In genomic region chr7:149598721-149599308, GRCh38 we compare ENCODE assay signal across 8 cellular contexts.
DNase-seq lines count a peak whose midpoint lies in the region; ATAC-seq, FAIRE-seq and TF ChIP-seq lines count a peak whose summit lies in the region.

No MANE protein-coding gene starts in this region.

- peak overlapping the region; percentile 70 to 91 for H3K27ac Mint-ChIP-seq in natural killer cell treated with Interleukin-12 subunit alpha and Interleukin-12 subunit beta and Interleukin-15 and Interleukin-18, amount 100 ng/mL, for 72 hours

- peak overlapping the region; percentile 72 for H3K4me3 Mint-ChIP-seq in natural killer cell treated with Interleukin-12 subunit alpha and Interleukin-12 subunit beta and Interleukin-15 and Interleukin-18, amount 100 ng/mL, for 72 hours

- H3K9me3 Mint-ChIP-seq in natural killer cell treated with Interleukin-12 subunit alpha and Interleukin-12 subunit beta and Interleukin-15 and Interleukin-18, amount 100 ng/mL, for 72 hours = no peaks in the 10 kb centered on the region

- no peak for DNase-seq in GM19239 (ENCODE audit: insufficient read length, low spot score)
- DNase-seq in NCI-H69 (lab: John Stamatoyannopoulos, UW) = peak; percentile 40
- DNase-seq in ecto neural progenitor cell (ENCODE audit: low spot score) = peak; percentile 52
- DNase-seq in natural killer cell treated with Interleukin-12 subunit alpha and Interleukin-12 subunit beta and Interleukin-15 and Interleukin-18, amount 100 ng/mL, for 72 hours (ENCODE audit: low spot score) = no peak
- no peak for DNase-seq in stimulated activated CD4-positive, alpha-beta T cell treated with anti-CD3 and anti-CD28 coated beads, Interleukin-4, amount 100 ng/mL, for 1 hour

- H3K27me3 Mint-ChIP-seq in natural killer cell treated with Interleukin-12 subunit alpha and Interleukin-12 subunit beta and Interleukin-15 and Interleukin-18, amount 100 ng/mL, for 72 hours = no peaks in the 10 kb centered on the region

- ATAC-seq in natural killer cell treated with Interleukin-12 subunit alpha and Interleukin-12 subunit beta and Interleukin-15 and Interleukin-18, amount 100 ng/mL, for 72 hours = no peak
- ATAC-seq in GM19463 (IDR thresholded peaks at IDR 0.05; ENCODE audit: unreplicated experiment) = no peak
- ATAC-seq in HG03432 (IDR thresholded peaks at IDR 0.05; ENCODE audit: unreplicated experiment) = no peak

- H3K36me3 Mint-ChIP-seq in natural killer cell treated with Interleukin-12 subunit alpha and Interleukin-12 subunit beta and Interleukin-15 and Interleukin-18, amount 100 ng/mL, for 72 hours = peaks cover 21% of the 10 kb centered on the region

- peak overlapping the region; percentile 55 for H3K27ac ChIP-seq in C4-2B

- peaks cover 32 to 42% of the 10 kb centered on the region in 2 donors for H3K4me1 Mint-ChIP-seq in natural killer cell treated with Interleukin-12 subunit alpha and Interleukin-12 subunit beta and Interleukin-15 and Interleukin-18, amount 100 ng/mL, for 72 hours (ENCODE audit: low read depth in 2 of 2)

- peak; percentile 59 for FAIRE-seq in GM19239 (lab: Jason Lieb, UNC)

- peak; percentile 90 for TF ChIP-seq CTCF in C4-2B (conservative IDR thresholded peaks at IDR 0.05)

Comparison
In these comparisons a context has a peak if more than half of its experiments do, and no peak if none do; other contexts are left out.
1. DNase-seq: peak in NCI-H69 (single experiment) and ecto neural progenitor cell (single experiment); none in GM19239 (single experiment), natural killer cell treated with Interleukin-12 subunit alpha and Interleukin-12 subunit beta and Interleukin-15 and Interleukin-18, amount 100 ng/mL, for 72 hours (single experiment) and stimulated activated CD4-positive, alpha-beta T cell treated with anti-CD3 and anti-CD28 coated beads, Interleukin-4, amount 100 ng/mL, for 1 hour (single experiment).